In the genomic region with DNA sequence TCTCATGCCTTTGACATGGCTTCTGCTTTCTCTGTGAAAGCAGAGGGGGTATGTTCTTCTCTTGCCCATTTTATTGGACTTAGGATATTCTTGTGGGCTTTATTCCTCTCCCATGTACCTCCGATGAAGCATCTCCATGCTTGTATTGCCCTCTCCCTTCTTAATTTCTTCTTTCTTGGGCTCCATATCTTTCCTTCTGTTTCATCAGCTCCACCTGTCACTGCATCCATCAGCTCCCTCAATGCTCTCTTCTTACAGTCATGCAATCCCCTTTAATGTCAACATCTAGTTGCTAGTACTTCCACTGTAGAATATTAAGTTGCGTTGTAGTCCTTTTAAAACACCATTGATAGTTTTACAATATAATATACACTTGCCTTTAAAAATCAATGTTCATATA, we compare ENCODE assay signal across 40 cellular contexts.
"Had no signal": no experiment of that assay in that cellular context is flagged by ENCODE, and none has a peak within 500 bp of the region (broad histone marks: within the 10 kb centered on the region; RNA-seq: fewer than 3 reads in every experiment).

No MANE protein-coding gene starts in this region.

- H3K36me3 ChIP-seq: adrenal gland, ascending aorta, brain microvascular endothelial cell, breast epithelium, cardiac muscle cell had no signal

- H3K9me3 ChIP-seq: adrenal gland, ascending aorta, body of pancreas, breast epithelium had no signal

- H3K4me3 Mint-ChIP-seq: activated naive CD4-positive, alpha-beta T cell treated with anti-CD3 and anti-CD28 coated beads for 36 hours; activated naive CD4-positive, alpha-beta T cell treated with anti-CD3 and anti-CD28 coated beads, Interleukin-2, amount 10 ng/mL, durations not matched to agents 7 days and 5 days; activated naive CD4-positive, alpha-beta T cell treated with anti-CD3 and anti-CD28 coated beads, Interleukin-2, amount 50 U/mL, for 24 hours; activated naive CD8-positive, alpha-beta T cell; activated naive CD8-positive, alpha-beta T cell treated with anti-CD3 and anti-CD28 coated beads for 36 hours; activated naive CD8-positive, alpha-beta T cell treated with anti-CD3 and anti-CD28 coated beads, Interleukin-2, amount 10 ng/mL, durations not matched to agents 7 days and 5 days; activated naive CD8-positive, alpha-beta T cell treated with anti-CD3 and anti-CD28 coated beads, Interleukin-2, amount 50 U/mL, for 24 hours; activated T-cell treated with anti-CD3 and anti-CD28 coated beads, Interleukin-2, amount 50 U/mL, for 24 hours; activated T-cell treated with anti-CD3 and anti-CD28 coated beads, Interleukin-2, amount 50 U/mL, for 4 hours; activated T-cell treated with anti-CD3 and anti-CD28 coated beads, Interleukin-2, amount 50 U/mL, for 72 hours; activated T-helper 1 cell treated with anti-CD3 and anti-CD28 coated beads, Interleukin-12 subunit alpha, Interleukin-12 subunit beta, Interleukin-2, Interleukin-4 antibody, amounts not matched to agents 30 ng/mL and 10 ng/mL and 1 ng/mL, durations not matched to agents 14 hours and 24 hours and 36 hours; activated T-helper 17 cell treated with anti-CD3 and anti-CD28 coated beads, Interleukin-2, amount 50 U/mL, for 72 hours; brain; central memory CD8-positive, alpha-beta T cell had no signal

- H3K9me3 Mint-ChIP-seq: activated naive CD4-positive, alpha-beta T cell treated with anti-CD3 and anti-CD28 coated beads for 36 hours; activated naive CD4-positive, alpha-beta T cell treated with anti-CD3 and anti-CD28 coated beads, Interleukin-2, amount 10 ng/mL, durations not matched to agents 7 days and 5 days; activated naive CD4-positive, alpha-beta T cell treated with anti-CD3 and anti-CD28 coated beads, Interleukin-2, amount 50 U/mL, for 24 hours; activated naive CD4-positive, alpha-beta T cell treated with anti-CD3 and anti-CD28 coated beads, Interleukin-2, amount 50 U/mL, for 72 hours; activated naive CD8-positive, alpha-beta T cell treated with anti-CD3 and anti-CD28 coated beads for 36 hours; activated naive CD8-positive, alpha-beta T cell treated with anti-CD3 and anti-CD28 coated beads, Interleukin-2, amount 10 ng/mL, durations not matched to agents 7 days and 5 days; activated naive CD8-positive, alpha-beta T cell treated with anti-CD3 and anti-CD28 coated beads, Interleukin-2, amount 50 U/mL, for 24 hours; activated T-cell treated with anti-CD3 and anti-CD28 coated beads, Interleukin-2, amount 50 U/mL, for 24 hours; activated T-cell treated with anti-CD3 and anti-CD28 coated beads, Interleukin-2, amount 50 U/mL, for 4 hours; activated T-cell treated with anti-CD3 and anti-CD28 coated beads, Interleukin-2, amount 50 U/mL, for 72 hours; activated T-helper 1 cell treated with anti-CD3 and anti-CD28 coated beads, Interleukin-12 subunit alpha, Interleukin-12 subunit beta, Interleukin-2, Interleukin-4 antibody, amounts not matched to agents 30 ng/mL and 10 ng/mL and 1 ng/mL, durations not matched to agents 14 hours and 24 hours and 36 hours; activated T-helper 17 cell treated with anti-CD3 and anti-CD28 coated beads, Interleukin-2, amount 50 U/mL, for 72 hours; activated T-helper 2 cell treated with anti-CD3 and anti-CD28 coated beads, Interferon-gamma antibody, Interleukin-2, Interleukin-4, amounts not matched to agents 10 μg/mL and 5 μg/mL and 100 μg/mL, durations not matched to agents 14 hours and 24 hours and 36 hours; brain; central memory CD8-positive, alpha-beta T cell had no signal

- ATAC-seq: activated naive CD4-positive, alpha-beta T cell treated with anti-CD3 and anti-CD28 coated beads, Interleukin-2, amount 50 U/mL, for 72 hours; activated naive CD8-positive, alpha-beta T cell treated with anti-CD3 and anti-CD28 coated beads, Interleukin-2, amount 50 U/mL, for 24 hours; activated T-cell treated with anti-CD3 and anti-CD28 coated beads, Interleukin-2, amount 50 U/mL, for 4 hours; activated T-cell treated with anti-CD3 and anti-CD28 coated beads, Interleukin-2, amount 50 U/mL, for 72 hours; activated T-helper 17 cell treated with anti-CD3 and anti-CD28 coated beads, Interleukin-2, amount 50 U/mL, for 72 hours; body of pancreas had no signal

- H3K27me3 ChIP-seq: adrenal gland, ascending aorta, body of pancreas, brain microvascular endothelial cell, cardiac muscle cell had no signal

- H3K27ac ChIP-seq: adrenal gland, ascending aorta, body of pancreas, brain microvascular endothelial cell, breast epithelium, cardiac muscle cell had no signal

- H3K4me1 Mint-ChIP-seq: activated naive CD4-positive, alpha-beta T cell treated with anti-CD3 and anti-CD28 coated beads, Interleukin-2, amount 50 U/mL, for 24 hours; activated naive CD8-positive, alpha-beta T cell treated with anti-CD3 and anti-CD28 coated beads for 36 hours; activated naive CD8-positive, alpha-beta T cell treated with anti-CD3 and anti-CD28 coated beads, Interleukin-2, amount 10 ng/mL, durations not matched to agents 7 days and 5 days; activated naive CD8-positive, alpha-beta T cell treated with anti-CD3 and anti-CD28 coated beads, Interleukin-2, amount 50 U/mL, for 24 hours; activated T-helper 17 cell treated with anti-CD3 and anti-CD28 coated beads, Interleukin-2, amount 50 U/mL, for 72 hours; brain; central memory CD8-positive, alpha-beta T cell had no signal

- FAIRE-seq: astrocyte, bronchial epithelial cell had no signal

- DNase-seq: activated effector memory CD4-positive, alpha-beta T cell treated with anti-CD3 and anti-CD28 coated beads, Interleukin-2, amount 50 U/mL, for 16 hours; activated effector memory CD4-positive, alpha-beta T cell treated with Interleukin-2 at 50 U/mL for 16 hours; activated gamma-delta T cell; activated gamma-delta T cell treated with Interleukin-2 at 50 U/mL for 16 hours; activated naive CD4-positive, alpha-beta T cell; activated naive CD4-positive, alpha-beta T cell treated with anti-CD3 and anti-CD28 coated beads for 36 hours; activated naive CD4-positive, alpha-beta T cell treated with anti-CD3 and anti-CD28 coated beads, Interleukin-2, amount 10 ng/mL, durations not matched to agents 7 days and 5 days; activated naive CD4-positive, alpha-beta T cell treated with anti-CD3 and anti-CD28 coated beads, Interleukin-2, amount 50 U/mL, for 16 hours; activated naive CD4-positive, alpha-beta T cell treated with Interleukin-2 at 50 U/mL for 16 hours; activated naive CD8-positive, alpha-beta T cell treated with anti-CD3 and anti-CD28 coated beads for 36 hours; activated naive CD8-positive, alpha-beta T cell treated with anti-CD3 and anti-CD28 coated beads, Interleukin-2, amount 10 ng/mL, durations not matched to agents 7 days and 5 days; activated naive CD8-positive, alpha-beta T cell treated with anti-CD3 and anti-CD28 coated beads, Interleukin-2, amount 50 U/mL, for 24 hours; activated T-cell treated with anti-CD3 and anti-CD28 coated beads, Interleukin-2, amount 50 U/mL, for 1 hour; activated T-cell treated with anti-CD3 and anti-CD28 coated beads, Interleukin-2, amount 50 U/mL, for 24 hours; activated T-cell treated with anti-CD3 and anti-CD28 coated beads, Interleukin-2, amount 50 U/mL, for 4 hours; activated T-cell treated with anti-CD3 and anti-CD28 coated beads, Interleukin-2, amount 50 U/mL, for 48 hours; activated T-cell treated with anti-CD3 and anti-CD28 coated beads, Interleukin-2, amount 50 U/mL, for 72 hours; adrenal gland; amniotic stem cell; amygdala; anterior cingulate cortex; aorta; body of pancreas; brain microvascular endothelial cell; caudate nucleus; central memory CD4-positive, alpha-beta T cell; cerebellar nuclear complex had no signal

- H3K36me3 Mint-ChIP-seq: activated naive CD4-positive, alpha-beta T cell treated with anti-CD3 and anti-CD28 coated beads, Interleukin-2, amount 10 ng/mL, durations not matched to agents 7 days and 5 days; activated naive CD4-positive, alpha-beta T cell treated with anti-CD3 and anti-CD28 coated beads, Interleukin-2, amount 50 U/mL, for 24 hours; activated naive CD4-positive, alpha-beta T cell treated with anti-CD3 and anti-CD28 coated beads, Interleukin-2, amount 50 U/mL, for 72 hours; activated naive CD8-positive, alpha-beta T cell; activated naive CD8-positive, alpha-beta T cell treated with anti-CD3 and anti-CD28 coated beads for 36 hours; activated naive CD8-positive, alpha-beta T cell treated with anti-CD3 and anti-CD28 coated beads, Interleukin-2, amount 10 ng/mL, durations not matched to agents 7 days and 5 days; brain had no signal

- H3K4me1 ChIP-seq: adrenal gland, ascending aorta, body of pancreas, breast epithelium had no signal

- H3K27ac Mint-ChIP-seq: activated naive CD4-positive, alpha-beta T cell treated with anti-CD3 and anti-CD28 coated beads for 36 hours; activated naive CD4-positive, alpha-beta T cell treated with anti-CD3 and anti-CD28 coated beads, Interleukin-2, amount 10 ng/mL, durations not matched to agents 7 days and 5 days; activated naive CD4-positive, alpha-beta T cell treated with anti-CD3 and anti-CD28 coated beads, Interleukin-2, amount 50 U/mL, for 24 hours; activated naive CD4-positive, alpha-beta T cell treated with anti-CD3 and anti-CD28 coated beads, Interleukin-2, amount 50 U/mL, for 72 hours; activated naive CD8-positive, alpha-beta T cell; activated naive CD8-positive, alpha-beta T cell treated with anti-CD3 and anti-CD28 coated beads for 36 hours; activated naive CD8-positive, alpha-beta T cell treated with anti-CD3 and anti-CD28 coated beads, Interleukin-2, amount 10 ng/mL, durations not matched to agents 7 days and 5 days; activated naive CD8-positive, alpha-beta T cell treated with anti-CD3 and anti-CD28 coated beads, Interleukin-2, amount 50 U/mL, for 24 hours; activated T-cell treated with anti-CD3 and anti-CD28 coated beads, Interleukin-2, amount 50 U/mL, for 24 hours; activated T-cell treated with anti-CD3 and anti-CD28 coated beads, Interleukin-2, amount 50 U/mL, for 72 hours; activated T-helper 1 cell treated with anti-CD3 and anti-CD28 coated beads, Interleukin-12 subunit alpha, Interleukin-12 subunit beta, Interleukin-2, Interleukin-4 antibody, amounts not matched to agents 30 ng/mL and 10 ng/mL and 1 ng/mL, durations not matched to agents 14 hours and 24 hours and 36 hours; activated T-helper 17 cell treated with anti-CD3 and anti-CD28 coated beads, Interleukin-2, amount 50 U/mL, for 72 hours; activated T-helper 2 cell treated with anti-CD3 and anti-CD28 coated beads, Interferon-gamma antibody, Interleukin-2, Interleukin-4, amounts not matched to agents 10 μg/mL and 5 μg/mL and 100 μg/mL, durations not matched to agents 14 hours and 24 hours and 36 hours; brain had no signal

- H3K4me3 ChIP-seq: adrenal gland, ascending aorta, body of pancreas, breast epithelium, cardiac muscle cell had no signal

- H3K27me3 Mint-ChIP-seq: activated naive CD4-positive, alpha-beta T cell treated with anti-CD3 and anti-CD28 coated beads, Interleukin-2, amount 10 ng/mL, durations not matched to agents 7 days and 5 days; activated naive CD4-positive, alpha-beta T cell treated with anti-CD3 and anti-CD28 coated beads, Interleukin-2, amount 50 U/mL, for 24 hours; activated naive CD8-positive, alpha-beta T cell treated with anti-CD3 and anti-CD28 coated beads for 36 hours; activated naive CD8-positive, alpha-beta T cell treated with anti-CD3 and anti-CD28 coated beads, Interleukin-2, amount 10 ng/mL, durations not matched to agents 7 days and 5 days; activated naive CD8-positive, alpha-beta T cell treated with anti-CD3 and anti-CD28 coated beads, Interleukin-2, amount 50 U/mL, for 24 hours; brain had no signal
